Comparison of ENCODE assay signal across 30 cellular contexts in the genomic region with DNA sequence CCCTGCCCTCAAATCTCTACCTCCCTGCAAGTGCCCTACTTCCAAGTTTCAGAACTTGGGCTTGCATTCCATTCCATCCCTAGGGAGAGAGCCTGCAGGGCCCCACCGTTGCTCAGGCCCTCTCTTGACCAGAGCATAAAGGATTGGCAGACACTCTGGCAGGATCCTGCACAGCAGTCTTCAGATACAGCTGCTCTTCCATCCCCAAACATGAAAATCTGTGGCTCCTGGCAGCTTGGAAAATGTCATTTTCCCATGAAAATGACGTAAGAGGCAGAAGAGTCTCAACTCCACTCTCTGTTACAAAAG.
DNase-seq lines count a peak whose midpoint lies in the region; ATAC-seq and TF ChIP-seq lines count a peak whose summit lies in the region.
"Had no signal": no experiment of that assay in that cellular context is flagged by ENCODE, and none has a peak within 500 bp of the region (broad histone marks: within the 10 kb centered on the region; RNA-seq: fewer than 3 reads in every experiment).

No MANE protein-coding gene starts in this region.

- peak overlapping the region in 1 of 3 experiments; percentile 50 for H3K4me3 Mint-ChIP-seq in nephron
- H3K4me3 Mint-ChIP-seq in stimulated activated naive B cell treated with anti-CD40 and anti-IgM and Interleukin-4, amounts not matched to agents 10 μg/mL and 1 μg/mL and 100 μg/mL, for 72 hours = no peak overlapping the region
- H3K4me3 Mint-ChIP-seq: activated T-cell treated with anti-CD3 and anti-CD28 coated beads, Interleukin-2, amount 50 U/mL, for 24 hours; memory B cell; naive B cell had no signal

- H3K4me3 ChIP-seq in AG10803 (ENCODE audit: low read length) (no peak overlapping the region), IMR-90 (ENCODE audit: insufficient read depth, low read depth, low read length) (no peak overlapping the region), A673 (ENCODE audit: low read depth, low read length, poor library complexity, severe bottlenecking) (no peak overlapping the region)
- H3K4me3 ChIP-seq: BLaER1 treated with 17β-estradiol and CSF1 and Interleukin-3, amounts not matched to agents 10 nM and 100 nM had no signal

- no peak overlapping the region for H2AFZ ChIP-seq in IMR-90 (replicated peaks; ENCODE audit: low read length, poor library complexity)

- peak overlapping the region; percentile 80; the same call in 1 of the 2 replicates for H2BK120ac ChIP-seq in IMR-90 (ENCODE audit: low read depth, low read length)

- H2AK9ac ChIP-seq in IMR-90 (replicated peaks; ENCODE audit: low read depth, low read length, poor library complexity) = no peak overlapping the region

- peak overlapping the region; percentile 38; the same call in 1 of the 2 replicates for H3K14ac ChIP-seq in IMR-90 (replicated peaks; ENCODE audit: low read depth, low read length)

- no peak overlapping the region for H3K4me2 ChIP-seq in IMR-90 (ENCODE audit: low read depth, low read length)
- H3K4me2 ChIP-seq: BLaER1 treated with 17β-estradiol and CSF1 and Interleukin-3, amounts not matched to agents 10 nM and 100 nM had no signal

- H3K23ac ChIP-seq in IMR-90 (ENCODE audit: low read depth, low read length) = no peak overlapping the region

- no peak for ATAC-seq in IMR-90 (ENCODE audit: low read depth)
- ATAC-seq in left ventricle myocardium superior = peak; percentile 57
- ATAC-seq in stimulated activated naive B cell treated with anti-CD40 and anti-IgM and Interleukin-4, amounts not matched to agents 10 μg/mL and 1 μg/mL and 100 μg/mL, for 72 hours (replicated peaks) = no peak
- ATAC-seq: PC-3 had no signal

- BruUV-seq in IMR-90 (replicated peaks; lab: Mats Ljungman, UMichigan) (no TSS peak), A673 (replicated peaks; lab: Mats Ljungman, UMichigan) (no TSS peak)

- dilution Hi-C loops in IMR-90 (cut with HindIII; ENCODE audit: low sequenced_read_pairs, unreplicated experiment) = no loop called here

- peak overlapping the region; percentile 79 to 93 (median 80) for H3K27ac Mint-ChIP-seq in nephron
- no peak overlapping the region for H3K27ac Mint-ChIP-seq in stimulated activated naive B cell treated with anti-CD40 and anti-IgM and Interleukin-4, amounts not matched to agents 10 μg/mL and 1 μg/mL and 100 μg/mL, for 72 hours
- H3K27ac Mint-ChIP-seq: activated T-cell treated with anti-CD3 and anti-CD28 coated beads, Interleukin-2, amount 50 U/mL, for 24 hours; memory B cell had no signal

- TF ChIP-seq POLR2A in IMR-90 (IDR thresholded peaks at IDR 0.05; ENCODE audit: low read depth, low read length) = no peak

- peaks cover 36% of the 10 kb centered on the region for H3K36me3 Mint-ChIP-seq in nephron (ENCODE audit: low read depth)
- no peaks in the 10 kb centered on the region for H3K36me3 Mint-ChIP-seq in stimulated activated naive B cell treated with anti-CD40 and anti-IgM and Interleukin-4, amounts not matched to agents 10 μg/mL and 1 μg/mL and 100 μg/mL, for 72 hours
- H3K36me3 Mint-ChIP-seq: memory B cell, naive B cell had no signal

- intact Hi-C loops in IMR-90 (cut with micrococcal nuclease) = no loop called here
- intact Hi-C loops in left ventricle myocardium superior (cut with micrococcal nuclease) = no loop called here
- intact Hi-C loops in A673 (cut with micrococcal nuclease; ENCODE audit: unreplicated experiment) = no loop called here

- H3K56ac ChIP-seq in IMR-90 (ENCODE audit: extremely low read depth, insufficient read depth, low read length) = no peak overlapping the region

- H3K27ac ChIP-seq in IMR-90 (ENCODE audit: insufficient read depth, low read length) = peak overlapping the region; percentile 4; the same call in 1 of the 2 replicates
- H3K27ac ChIP-seq in A673 (ENCODE audit: low read depth, low read length, poor library complexity, severe bottlenecking) = no peak overlapping the region
- H3K27ac ChIP-seq: BLaER1 treated with 17β-estradiol and CSF1 and Interleukin-3, amounts not matched to agents 10 nM and 100 nM; epithelial cell of prostate; VCaP had no signal

- peaks cover 9 to 52% of the 10 kb centered on the region in 2 experiments; a peak in 3 of 4 replicates for H3K79me1 ChIP-seq in IMR-90 (ENCODE audit: low read depth in 1 of 2, low read length in 2 of 2)

- CTCF ChIA-PET in IMR-90 (lab: Yijun Ruan, JAX) (no interaction called here), A673 (lab: Charles Lee) (no interaction called here)

- WGBS in IMR-90 (ENCODE audit: extremely low coverage in 2 of 2, insufficient read length in 1 of 2), 2 experiments = 60% methylated on average over 1 of the region's 2 CpGs; no CpG with 5 or more reads in 1 of the 2 experiments

- H2AK5ac ChIP-seq in IMR-90 (ENCODE audit: low read depth, low read length) = peak overlapping the region; percentile 46; the same call in 1 of the 2 replicates

- peak overlapping the region; percentile 18; the same call in 2 of the 3 replicates for H2BK15ac ChIP-seq in IMR-90 (ENCODE audit: low read depth, low read length)

- H3K9me1 ChIP-seq in IMR-90 (ENCODE audit: insufficient read depth, low read length) = peaks cover 21% of the 10 kb centered on the region

- peaks cover 53% of the 10 kb centered on the region for H3K4me1 Mint-ChIP-seq in nephron
- H3K4me1 Mint-ChIP-seq in stimulated activated naive B cell treated with anti-CD40 and anti-IgM and Interleukin-4, amounts not matched to agents 10 μg/mL and 1 μg/mL and 100 μg/mL, for 72 hours = no peaks in the 10 kb centered on the region
- H3K4me1 Mint-ChIP-seq: memory B cell, naive B cell had no signal

- peak overlapping the region; percentile 71 for H4K91ac ChIP-seq in IMR-90 (ENCODE audit: insufficient read depth, low read depth, low read length)

- H3K27me3 Mint-ChIP-seq in nephron (ENCODE audit: low read depth) = no peaks in the 10 kb centered on the region
- H3K27me3 Mint-ChIP-seq in stimulated activated naive B cell treated with anti-CD40 and anti-IgM and Interleukin-4, amounts not matched to agents 10 μg/mL and 1 μg/mL and 100 μg/mL, for 72 hours = peaks cover 13% of the 10 kb centered on the region in 2 donors

- H3K18ac ChIP-seq in IMR-90 (ENCODE audit: low read depth, low read length) = peak overlapping the region; percentile 89; the same call in 1 of the 2 replicates

- H3K9me3 ChIP-seq in IMR-90 (ENCODE audit: control insufficient read depth, insufficient read depth, low read length) (no peaks in the 10 kb centered on the region), A673 (ENCODE audit: low read depth, low read length, poor library complexity, severe bottlenecking) (no peaks in the 10 kb centered on the region)
- H3K9me3 ChIP-seq: BLaER1 treated with 17β-estradiol and CSF1 and Interleukin-3, amounts not matched to agents 10 nM and 100 nM had no signal

- H3K9me3 Mint-ChIP-seq in nephron = no peaks in the 10 kb centered on the region
- no peaks in the 10 kb centered on the region for H3K9me3 Mint-ChIP-seq in stimulated activated naive B cell treated with anti-CD40 and anti-IgM and Interleukin-4, amounts not matched to agents 10 μg/mL and 1 μg/mL and 100 μg/mL, for 72 hours
- H3K9me3 Mint-ChIP-seq: activated T-cell treated with anti-CD3 and anti-CD28 coated beads, Interleukin-2, amount 50 U/mL, for 24 hours; memory B cell had no signal

- POLR2A ChIA-PET in IMR-90 (lab: Charles Lee; ENCODE audit: unreplicated experiment) = no interaction called here
- POLR2A ChIA-PET in A673 (lab: Charles Lee; ENCODE audit: low non-redundant PET) = no interaction called here

- H3K27me3 ChIP-seq in IMR-90 (ENCODE audit: control insufficient read depth, insufficient read depth, low read length) = no peaks in the 10 kb centered on the region
- no peaks in the 10 kb centered on the region for H3K27me3 ChIP-seq in A673 (replicated peaks; ENCODE audit: insufficient read depth, low read depth, low read length, poor library complexity)
- H3K27me3 ChIP-seq: BLaER1 treated with 17β-estradiol and CSF1 and Interleukin-3, amounts not matched to agents 10 nM and 100 nM had no signal

- H4K5ac ChIP-seq in IMR-90 (ENCODE audit: low read depth, low read length) = peak overlapping the region; percentile 71; the same call in 1 of the 2 replicates

- in situ Hi-C loops in IMR-90 (cut with MboI; ENCODE audit: low sequenced_read_pairs) = no loop called here

- DNase-seq in AG10803 (ENCODE audit: low read depth) (peak; percentile 48), IMR-90 (no peak), left ventricle myocardium superior (no peak), A673 (ENCODE audit: low spot score) (no peak), foreskin melanocyte (no peak), AML-193 (lab: John Stamatoyannopoulos, UW) (no peak)
- no peak for DNase-seq in stimulated activated naive B cell treated with anti-CD40 and anti-IgM and Interleukin-4, amounts not matched to agents 10 μg/mL and 1 μg/mL and 100 μg/mL, for 72 hours
- DNase-seq: ACHN; activated CD4-positive, alpha-beta T cell treated with anti-CD3 and anti-CD28 coated beads for 4 hours; activated gamma-delta T cell treated with Interleukin-2 at 50 U/mL for 16 hours; activated T-cell treated with anti-CD3 and anti-CD28 coated beads, Interleukin-2, amount 50 U/mL, for 24 hours; cerebellar nuclear complex; GF-D8; H7; head of caudate nucleus; naive B cell; NCI-H1048; NCI-H510A; NK-92 treated with Interleukin-12 subunit alpha and Interleukin-12 subunit beta, amount 100 ng/mL, for 24 hours; right cardiac atrium; SHP77; stimulated activated CD4-positive, alpha-beta T cell treated with anti-CD3 and anti-CD28 coated beads, Interleukin-12 subunit alpha, Interleukin-12 subunit beta, amount 100 ng/mL, for 4 hours; stimulated activated CD4-positive, alpha-beta T cell treated with anti-CD3 and anti-CD28 coated beads, Interleukin-4, amount 100 ng/mL, for 1 hour; T-helper 9 cell had no signal

- no peak for TF ChIP-seq RAD21 in IMR-90 (IDR thresholded peaks at IDR 0.05; ENCODE audit: low read length)

- H3K9ac ChIP-seq in IMR-90 (ENCODE audit: low read depth, low read length) = no peak overlapping the region
- H3K9ac ChIP-seq: BLaER1 treated with 17β-estradiol and CSF1 and Interleukin-3, amounts not matched to agents 10 nM and 100 nM had no signal

- no peak for TF ChIP-seq CTCF in AG10803 (conservative IDR thresholded peaks at IDR 0.05; ENCODE audit: low read length)
- TF ChIP-seq CTCF in IMR-90 (conservative IDR thresholded peaks at IDR 0.05; ENCODE audit: low read depth, low read length) = no peak
- no peak for TF ChIP-seq CTCF in nephron (IDR thresholded peaks at IDR 0.05; ENCODE audit: unreplicated experiment in 3 of 3)
- TF ChIP-seq CTCF in A673 (conservative IDR thresholded peaks at IDR 0.05; ENCODE audit: low read depth, low read length) = no peak

- H4K20me1 ChIP-seq in IMR-90 (ENCODE audit: insufficient read depth, low read length) = no peaks in the 10 kb centered on the region; the same call in 1 of the 2 replicates
- H4K20me1 ChIP-seq: BLaER1 treated with 17β-estradiol and CSF1 and Interleukin-3, amounts not matched to agents 10 nM and 100 nM had no signal

- peak overlapping the region; percentile 83 for H2BK5ac ChIP-seq in IMR-90 (ENCODE audit: low read depth, low read length, poor library complexity, severe bottlenecking)

- H3K4me1 ChIP-seq in IMR-90 (ENCODE audit: control insufficient read depth, insufficient read depth, low read length) (peaks cover 27% of the 10 kb centered on the region), A673 (ENCODE audit: insufficient read depth, low read length, poor library complexity, severe bottlenecking) (no peaks in the 10 kb centered on the region)

- H4K8ac ChIP-seq in IMR-90 (ENCODE audit: low read depth in 2 of 2, low read length in 2 of 2) = peak overlapping the region; percentile 41 to 60; a peak in 2 of 4 replicates

- peak overlapping the region; percentile 91 for H3K4ac ChIP-seq in IMR-90 (ENCODE audit: low read depth, low read length)

- peak overlapping the region; percentile 77; the same call in 1 of the 2 replicates for H2BK20ac ChIP-seq in IMR-90 (ENCODE audit: low read depth, low read length)

- H3K36me3 ChIP-seq in IMR-90 (ENCODE audit: control insufficient read depth, insufficient read depth, low read length) (peaks cover 19% of the 10 kb centered on the region), A673 (ENCODE audit: insufficient read depth, low read length, poor library complexity, severe bottlenecking) (no peaks in the 10 kb centered on the region)
- H3K36me3 ChIP-seq: BLaER1 treated with 17β-estradiol and CSF1 and Interleukin-3, amounts not matched to agents 10 nM and 100 nM had no signal
